Comparison of ENCODE assay signal across 8 cellular contexts in genomic region chr3:193665370-193665989, GRCh38.
A peak's percentile ranks its signal among the peaks of the same experiment; 100 is the strongest.
DNase-seq lines count a peak whose midpoint lies in the region; ATAC-seq lines count a peak whose summit lies in the region.

No MANE protein-coding gene starts in this region.

- no peak overlapping the region for H3K4me3 ChIP-seq in Karpas-422 (ENCODE audit: low read length)

- no peaks in the 10 kb centered on the region for H3K27me3 ChIP-seq in Karpas-422 (ENCODE audit: low read length)

- H4K20me1 ChIP-seq in Karpas-422 (ENCODE audit: insufficient read depth, low read depth, low read length): no peaks in the 10 kb centered on the region

- H3K79me2 ChIP-seq in Karpas-422 (ENCODE audit: low read length): no peaks in the 10 kb centered on the region

- in situ Hi-C loops in SK-MEL-5 (cut with HindIII; ENCODE audit: low pct_unique_long_range_greater_than_20kb, low sequenced_read_pairs): no loop called here

- no peak overlapping the region for H3K27ac ChIP-seq in Karpas-422 (ENCODE audit: low read length)

- H3K4me1 ChIP-seq in Karpas-422 (ENCODE audit: low read length): no peaks in the 10 kb centered on the region

- H3K9me2 ChIP-seq in Karpas-422 (replicated peaks; ENCODE audit: insufficient read depth, low read length): no peaks in the 10 kb centered on the region

- DNase-seq in CD1c-positive myeloid dendritic cell (ENCODE audit: extremely low spot score) (peak; percentile 43), Karpas-422 (peak; percentile 83), SK-MEL-5 (ENCODE audit: low read depth, low spot score) (peak; percentile 48), glomerular endothelial cell (ENCODE audit: extremely low read depth, low read depth, low spot score) (peak; percentile 20), left lobe of liver (ENCODE audit: low spot score) (no peak)

- no peak overlapping the region for H2AFZ ChIP-seq in Karpas-422 (ENCODE audit: low read length)

- peaks cover 70% of the 10 kb centered on the region for H3K36me3 ChIP-seq in Karpas-422 (ENCODE audit: insufficient read depth, low read length)

- no peaks in the 10 kb centered on the region for H3K9me3 ChIP-seq in Karpas-422 (ENCODE audit: low read length)

- ATAC-seq in left lobe of liver (no peak), HG03378 (IDR thresholded peaks at IDR 0.05; ENCODE audit: unreplicated experiment) (no peak), HG03469 (IDR thresholded peaks at IDR 0.05; ENCODE audit: unreplicated experiment) (no peak), GM21515 (IDR thresholded peaks at IDR 0.05; ENCODE audit: unreplicated experiment) (no peak)

- no peak overlapping the region for H3K9ac ChIP-seq in Karpas-422 (ENCODE audit: low read length)

- no peak overlapping the region for H3K4me2 ChIP-seq in Karpas-422 (ENCODE audit: low read depth, low read length, poor library complexity, severe bottlenecking)
